In the genomic region with DNA sequence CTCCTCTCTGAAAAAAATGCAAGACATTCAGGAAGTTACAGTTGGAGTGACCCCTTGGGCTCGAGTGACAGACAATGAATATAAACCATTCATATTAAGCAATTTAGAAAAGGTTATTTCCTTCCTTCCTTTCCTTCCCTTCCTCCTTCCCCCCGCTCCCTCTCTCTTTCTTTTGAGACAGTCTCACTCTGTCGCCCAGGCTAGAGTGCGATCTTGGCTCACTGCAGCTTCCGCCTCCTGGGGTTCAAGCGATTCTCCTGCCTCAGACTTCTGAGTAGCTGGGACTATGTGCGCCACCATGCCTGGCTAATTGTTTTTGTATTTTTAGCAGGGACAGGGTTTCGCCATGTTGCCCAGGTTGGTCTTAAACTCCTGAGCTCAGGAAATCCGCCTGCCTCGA, we compare ENCODE assay signal across 16 cellular contexts. TPM values are rescaled to one million over a fixed set of nuclear protein-coding genes. Genes with fewer than 3 reads are reported as not detected.
DNase-seq lines count a peak whose midpoint lies in the region; TF ChIP-seq lines count a peak whose summit lies in the region.
"Had no signal": no experiment of that assay in that cellular context is flagged by ENCODE, and none has a peak within 500 bp of the region (broad histone marks: within the 10 kb centered on the region; RNA-seq: fewer than 3 reads in every experiment).

No MANE protein-coding gene starts in this region.

- BruUV-seq in A673 (replicated peaks; lab: Mats Ljungman, UMichigan) = no TSS peak

- CTCF ChIA-PET in A673 (lab: Charles Lee) = interaction anchor here (0.6 to 0.8 kb wide), 2 partner anchors 21 to 131 kb away, joined by 3 to 14 read pairs; no protein-coding TSS in a partner anchor

- TF ChIP-seq CTCF in A673 (conservative IDR thresholded peaks at IDR 0.05; ENCODE audit: low read depth, low read length) (no peak), neutrophil (IDR thresholded peaks at IDR 0.05) (no peak), type B pancreatic cell (conservative IDR thresholded peaks at IDR 0.05) (no peak)

- no peak overlapping the region for H3K9ac ChIP-seq in HUES6 (ENCODE audit: low read length)
- H3K9ac ChIP-seq: GM23248 had no signal

- H3K27me3 ChIP-seq in A673 (replicated peaks; ENCODE audit: insufficient read depth, low read depth, low read length, poor library complexity) (no peaks in the 10 kb centered on the region), HUES6 (ENCODE audit: control insufficient read depth, insufficient read depth, low read length) (no peaks in the 10 kb centered on the region), neutrophil (no peaks in the 10 kb centered on the region)

- peaks cover 69% of the 10 kb centered on the region for H3K36me3 ChIP-seq in A673 (ENCODE audit: insufficient read depth, low read length, poor library complexity, severe bottlenecking)
- peaks cover 93% of the 10 kb centered on the region for H3K36me3 ChIP-seq in HUES6 (ENCODE audit: control insufficient read depth, insufficient read depth, low read length)
- peaks cover 42% of the 10 kb centered on the region for H3K36me3 ChIP-seq in neutrophil

- H3K27me3 Mint-ChIP-seq in T-helper 2 cell treated with Interferon-gamma antibody and Interleukin-4, amounts not matched to agents 5 μg/mL and 100 μg/mL, for 36 hours (ENCODE audit: low read depth) = no peaks in the 10 kb centered on the region
- H3K27me3 Mint-ChIP-seq in type B pancreatic cell = no peaks in the 10 kb centered on the region
- H3K27me3 Mint-ChIP-seq: CD4-positive, alpha-beta memory T cell had no signal

- DNase-seq in T-helper 2 cell treated with Interferon-gamma antibody and Interleukin-4, amounts not matched to agents 5 μg/mL and 100 μg/mL, for 36 hours (ENCODE audit: low spot score) = no peak
- no peak for DNase-seq in T-helper 2 cell
- peak; percentile 96 for DNase-seq in A673 (ENCODE audit: low spot score)
- no peak for DNase-seq in activated CD8-positive, alpha-beta memory T cell treated with anti-CD3 and anti-CD28 coated beads, Interleukin-2, amount 50 U/mL, for 48 hours
- DNase-seq in type B pancreatic cell (ENCODE audit: extremely low spot score, unreplicated experiment) = no peak
- no peak for DNase-seq in SKM-1 treated with dmso at 0.1 percent for 144 hours (lab: John Stamatoyannopoulos, UW; ENCODE audit: unreplicated experiment)
- DNase-seq: 8988T; ACHN; C1 segment of cervical spinal cord; CD4-positive, alpha-beta memory T cell; DMS79; GM23248; H7 had no signal

- peaks cover under 1% of the 10 kb centered on the region for H3K4me1 Mint-ChIP-seq in T-helper 2 cell treated with Interferon-gamma antibody and Interleukin-4, amounts not matched to agents 5 μg/mL and 100 μg/mL, for 36 hours (ENCODE audit: low read depth)
- H3K4me1 Mint-ChIP-seq in type B pancreatic cell (ENCODE audit: unreplicated experiment) = no peaks in the 10 kb centered on the region

- no peak overlapping the region for H3K4me3 Mint-ChIP-seq in T-helper 2 cell treated with Interferon-gamma antibody and Interleukin-4, amounts not matched to agents 5 μg/mL and 100 μg/mL, for 36 hours
- H3K4me3 Mint-ChIP-seq in type B pancreatic cell = no peak overlapping the region
- H3K4me3 Mint-ChIP-seq: CD4-positive, alpha-beta memory T cell had no signal

- POLR2A ChIA-PET in A673 (lab: Charles Lee; ENCODE audit: low non-redundant PET) = no interaction called here

- peak overlapping the region; percentile 84 for H3K27ac ChIP-seq in A673 (ENCODE audit: low read depth, low read length, poor library complexity, severe bottlenecking)
- H3K27ac ChIP-seq in HUES6 (ENCODE audit: low read depth, low read length) = 0 out of 2 replicates have a peak overlapping the region, but pooled peaks have one; percentile 33
- H3K27ac ChIP-seq in neutrophil = peak overlapping the region; percentile 73
- H3K27ac ChIP-seq: GM23248 had no signal

- H3K4me3 ChIP-seq in A673 (ENCODE audit: low read depth, low read length, poor library complexity, severe bottlenecking) (peak overlapping the region; percentile 5), HUES6 (ENCODE audit: low read depth, low read length) (no peak overlapping the region), neutrophil (ENCODE audit: low read depth in 1 of 2, low read length in 1 of 2) (peak overlapping the region; percentile 3 to 25)
- H3K4me3 ChIP-seq: GM12878, GM23248 had no signal

- intact Hi-C loops in A673 (cut with micrococcal nuclease; ENCODE audit: unreplicated experiment) = loop anchor here (10.0 kb wide), 1 partner anchor 128 kb away; no protein-coding TSS in a partner anchor

- H3K9me3 ChIP-seq in A673 (ENCODE audit: low read depth, low read length, poor library complexity, severe bottlenecking) = no peaks in the 10 kb centered on the region
- H3K9me3 ChIP-seq in HUES6 (ENCODE audit: control insufficient read depth, insufficient read depth, low read depth, low read length) = no peaks in the 10 kb centered on the region
- no peaks in the 10 kb centered on the region for H3K9me3 ChIP-seq in neutrophil

- H3K27ac Mint-ChIP-seq in T-helper 2 cell treated with Interferon-gamma antibody and Interleukin-4, amounts not matched to agents 5 μg/mL and 100 μg/mL, for 36 hours = peak overlapping the region; percentile 55
- H3K27ac Mint-ChIP-seq in type B pancreatic cell = no peak overlapping the region

- no peaks in the 10 kb centered on the region for H3K9me3 Mint-ChIP-seq in T-helper 2 cell treated with Interferon-gamma antibody and Interleukin-4, amounts not matched to agents 5 μg/mL and 100 μg/mL, for 36 hours
- no peaks in the 10 kb centered on the region for H3K9me3 Mint-ChIP-seq in type B pancreatic cell
- H3K9me3 Mint-ChIP-seq: CD4-positive, alpha-beta memory T cell had no signal

- H3K4me1 ChIP-seq in A673 (ENCODE audit: insufficient read depth, low read length, poor library complexity, severe bottlenecking) (peaks cover 61% of the 10 kb centered on the region), HUES6 (ENCODE audit: control insufficient read depth, insufficient read depth, low read length) (peaks cover 4% of the 10 kb centered on the region; the same call in 1 of the 2 replicates), neutrophil (ENCODE audit: control insufficient read depth in 1 of 2, insufficient read depth in 1 of 2, low read depth in 1 of 2, low read length in 1 of 2) (peaks cover 40 to 47% of the 10 kb centered on the region in 2 experiments)

- peaks cover 48% of the 10 kb centered on the region for H3K36me3 Mint-ChIP-seq in T-helper 2 cell treated with Interferon-gamma antibody and Interleukin-4, amounts not matched to agents 5 μg/mL and 100 μg/mL, for 36 hours (ENCODE audit: low read depth)
- peaks cover 34% of the 10 kb centered on the region for H3K36me3 Mint-ChIP-seq in type B pancreatic cell

RNA-seq across cellular contexts. Expression of a gene that starts 13.2 kb away (rescaled TPM):
- total RNA-seq in A673 (2021) = 165 and 192 TPM in 2 replicates
- 43.2 and 52.3 TPM in 2 replicates for total RNA-seq in type B pancreatic cell (ENCODE audit: low replicate concordance)

RNA-seq across cellular contexts. Expression of a gene that starts 23.9 kb away (rescaled TPM):
- 34.2 and 35.5 TPM in 2 replicates for total RNA-seq in A673 (2021)
- total RNA-seq in type B pancreatic cell (ENCODE audit: low replicate concordance) = 13.0 and 18.7 TPM in 2 replicates

Comparison
In these comparisons a context has a peak if more than half of its experiments do, and no peak if none do; other contexts are left out.
1. H3K27ac ChIP-seq: peak in every context shown above with its lines; median percentile 84 in A673; 73 in neutrophil; 33 in HUES6.